Comparison of ENCODE assay signal across 15 cellular contexts in genomic region chr5:149403923-149404745, GRCh38. TPM values are rescaled to one million over a fixed set of nuclear protein-coding genes. Genes with fewer than 3 reads are reported as not detected.
DNase-seq lines count a peak whose midpoint lies in the region; ATAC-seq and TF ChIP-seq lines count a peak whose summit lies in the region.
"Had no signal": no experiment of that assay in that cellular context is flagged by ENCODE, and none has a peak within 500 bp of the region (broad histone marks: within the 10 kb centered on the region; RNA-seq: fewer than 3 reads in every experiment).

No MANE protein-coding gene starts in this region.

- no peaks in the 10 kb centered on the region for H3K36me3 ChIP-seq in A673 (ENCODE audit: insufficient read depth, low read length, poor library complexity, severe bottlenecking)
- no peaks in the 10 kb centered on the region for H3K36me3 ChIP-seq in duodenal mucosa (ENCODE audit: control insufficient read depth in 1 of 2, insufficient read depth in 2 of 2, low read length in 2 of 2)
- H3K36me3 ChIP-seq: BE2C had no signal

- peaks cover 51% of the 10 kb centered on the region for H3K4me1 Mint-ChIP-seq in neural crest cell

- peak overlapping the region; percentile 51 for H3K27ac Mint-ChIP-seq in neural crest cell (ENCODE audit: unreplicated experiment)
- H3K27ac Mint-ChIP-seq: activated naive CD4-positive, alpha-beta T cell treated with anti-CD3 and anti-CD28 coated beads for 36 hours had no signal

- no peaks in the 10 kb centered on the region for H3K27me3 Mint-ChIP-seq in neural crest cell (ENCODE audit: low read depth)

- CTCF ChIA-PET in A673 (lab: Charles Lee): interaction anchor here (0.6 kb wide), 1 partner anchor 22 kb away, joined by 3 read pairs; no protein-coding TSS in a partner anchor

- no TSS peak for BruUV-seq in A673 (replicated peaks; lab: Mats Ljungman, UMichigan)

- H3K4me3 Mint-ChIP-seq in neural crest cell: peak overlapping the region; percentile 9
- H3K4me3 Mint-ChIP-seq: activated naive CD4-positive, alpha-beta T cell treated with anti-CD3 and anti-CD28 coated beads for 36 hours had no signal

- no peaks in the 10 kb centered on the region for H3K9me3 ChIP-seq in A673 (ENCODE audit: low read depth, low read length, poor library complexity, severe bottlenecking)
- no peaks in the 10 kb centered on the region for H3K9me3 ChIP-seq in duodenal mucosa (ENCODE audit: control insufficient read depth in 1 of 2, low read length in 2 of 2)
- H3K9me3 ChIP-seq: BE2C had no signal

- no peaks in the 10 kb centered on the region for H3K36me3 Mint-ChIP-seq in neural crest cell (ENCODE audit: low read depth)

- H3K4me1 ChIP-seq in A673 (ENCODE audit: insufficient read depth, low read length, poor library complexity, severe bottlenecking): peaks cover 20% of the 10 kb centered on the region
- peaks cover 0 to 4% of the 10 kb centered on the region in 2 donors for H3K4me1 ChIP-seq in duodenal mucosa (ENCODE audit: control insufficient read depth in 1 of 2, insufficient read depth in 2 of 2, low read length in 2 of 2)

- POLR2A ChIA-PET in A673 (lab: Charles Lee; ENCODE audit: low non-redundant PET): no interaction called here

- TF ChIP-seq CTCF in A673 (conservative IDR thresholded peaks at IDR 0.05; ENCODE audit: low read depth, low read length) (no peak), neural crest cell (conservative IDR thresholded peaks at IDR 0.05) (no peak)

- no peak for ATAC-seq in HG02678 (IDR thresholded peaks at IDR 0.05; ENCODE audit: unreplicated experiment)
- ATAC-seq in GM21619 (IDR thresholded peaks at IDR 0.05; ENCODE audit: unreplicated experiment): no peak
- ATAC-seq in HG03045 (IDR thresholded peaks at IDR 0.05; ENCODE audit: unreplicated experiment): no peak

- DNase-seq in A673 (ENCODE audit: low spot score) (peak; percentile 50), M059J (ENCODE audit: low read depth) (peak; percentile 47), neural crest cell (ENCODE audit: low read depth, low spot score) (no peak), D341Med (ENCODE audit: low spot score) (no peak)
- DNase-seq: activated CD4-positive, CD25-positive, alpha-beta regulatory T cell; activated naive CD4-positive, alpha-beta T cell treated with anti-CD3 and anti-CD28 coated beads for 36 hours; BE2C; NCI-H2029 treated with DMSO at 0.1 percent for 48 hours had no signal

- intact Hi-C loops in A673 (cut with micrococcal nuclease; ENCODE audit: unreplicated experiment): no loop called here

- H3K27ac ChIP-seq in A673 (ENCODE audit: low read depth, low read length, poor library complexity, severe bottlenecking) (no peak overlapping the region), duodenal mucosa (ENCODE audit: low read depth, low read length) (peak overlapping the region; percentile 24)
- H3K27ac ChIP-seq: epithelial cell of prostate had no signal

- no peak overlapping the region for H3K4me3 ChIP-seq in A673 (ENCODE audit: low read depth, low read length, poor library complexity, severe bottlenecking)
- H3K4me3 ChIP-seq in duodenal mucosa (ENCODE audit: low read depth in 1 of 2, low read length in 2 of 2): no peak overlapping the region

- no peaks in the 10 kb centered on the region for H3K9me3 Mint-ChIP-seq in neural crest cell
- H3K9me3 Mint-ChIP-seq: activated naive CD4-positive, alpha-beta T cell treated with anti-CD3 and anti-CD28 coated beads for 36 hours had no signal

- H3K9ac ChIP-seq in duodenal mucosa (ENCODE audit: low read depth in 1 of 2, low read length in 2 of 2): no peak overlapping the region

- H3K27me3 ChIP-seq in A673 (replicated peaks; ENCODE audit: insufficient read depth, low read depth, low read length, poor library complexity): peaks cover 1% of the 10 kb centered on the region
- H3K27me3 ChIP-seq in duodenal mucosa (ENCODE audit: control insufficient read depth in 1 of 2, insufficient read depth in 2 of 2, low read length in 2 of 2): no peaks in the 10 kb centered on the region
- H3K27me3 ChIP-seq: BE2C had no signal

RNA-seq across cellular contexts. Expression of gene IL17B, which starts 25.0 kb away (rescaled TPM):
- total RNA-seq in A673 (2021) (not detected in 2 replicates), neural crest cell (not detected in 2 replicates)
- not detected in 2 replicates for total RNA-seq in M059J (2014; rRNA removed; shearing (Covaris generic))
- total RNA-seq: activated naive CD4-positive, alpha-beta T cell treated with anti-CD3 and anti-CD28 coated beads for 36 hours; HT-29; kidney epithelial cell had no signal

RNA-seq across cellular contexts. Expression of gene PCYOX1L, which starts 46.3 kb away (rescaled TPM):
- 1.8 and 2.9 TPM in 2 replicates for total RNA-seq in A673 (2021)
- 8.2 and 12.0 TPM in 2 replicates for total RNA-seq in M059J (2014; rRNA removed; shearing (Covaris generic))
- 22.0 and 22.9 TPM in 2 replicates for total RNA-seq in neural crest cell

RNA-seq across cellular contexts. Expression of gene GRPEL2, which starts 58.8 kb away (rescaled TPM):
- 33.2 and 37.2 TPM in 2 replicates for total RNA-seq in A673 (2021)
- total RNA-seq in M059J (2014; rRNA removed; shearing (Covaris generic)): 14.1 and 20.3 TPM in 2 replicates
- 28.8 and 29.2 TPM in 2 replicates for total RNA-seq in neural crest cell

Comparison
In these comparisons a context has a peak if more than half of its experiments do, and no peak if none do; other contexts are left out.
1. DNase-seq: peak in A673 (single experiment) and M059J (single experiment); none in neural crest cell (single experiment) and D341Med (single experiment).